ENCODE assay signal across 1 cellular context in genomic region chr7:116876664-116877442, GRCh38.
TF ChIP-seq lines count a peak whose summit lies in the region.

No MANE protein-coding gene starts in this region.

TF ChIP-seq in IMR-90, 13 proteins besides CTCF, POLR2A, EP300 and RAD21 (continued from another document):
- TF ChIP-seq, protein P1, sequence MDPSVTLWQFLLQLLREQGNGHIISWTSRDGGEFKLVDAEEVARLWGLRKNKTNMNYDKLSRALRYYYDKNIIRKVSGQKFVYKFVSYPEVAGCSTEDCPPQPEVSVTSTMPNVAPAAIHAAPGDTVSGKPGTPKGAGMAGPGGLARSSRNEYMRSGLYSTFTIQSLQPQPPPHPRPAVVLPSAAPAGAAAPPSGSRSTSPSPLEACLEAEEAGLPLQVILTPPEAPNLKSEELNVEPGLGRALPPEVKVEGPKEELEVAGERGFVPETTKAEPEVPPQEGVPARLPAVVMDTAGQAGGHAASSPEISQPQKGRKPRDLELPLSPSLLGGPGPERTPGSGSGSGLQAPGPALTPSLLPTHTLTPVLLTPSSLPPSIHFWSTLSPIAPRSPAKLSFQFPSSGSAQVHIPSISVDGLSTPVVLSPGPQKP (IDR thresholded peaks at IDR 0.05; ENCODE audit: borderline replicate concordance, low read depth, low read length): no peak
- TF ChIP-seq MAZ (IDR thresholded peaks at IDR 0.05; ENCODE audit: borderline replicate concordance, low read depth, low read length) (no peak), MAFK (IDR thresholded peaks at IDR 0.05; ENCODE audit: low read depth, low read length) (no peak)
TF ChIP-seq in IMR-90: peak in this region for 0.
